ENCODE assay signal across 1 cellular context in the genomic region with DNA sequence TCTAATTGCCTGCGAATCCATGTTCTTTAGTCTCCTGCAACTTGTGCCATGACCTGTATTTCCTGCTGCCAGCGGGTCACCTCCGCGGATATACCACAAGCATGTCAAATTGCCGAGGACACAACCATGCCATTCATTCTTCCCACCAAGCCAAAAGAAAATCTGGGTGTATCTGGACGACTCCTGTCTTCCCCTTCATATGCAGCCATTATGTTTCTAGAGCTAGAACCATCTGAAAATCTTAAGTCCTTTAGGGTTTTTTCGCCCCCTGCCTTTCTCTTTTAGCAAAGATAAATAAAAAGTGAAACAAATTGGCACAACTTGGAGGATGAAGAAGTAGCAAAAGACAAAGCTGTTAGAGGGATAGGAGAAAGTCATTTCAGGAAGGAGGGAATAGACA.
TF ChIP-seq lines count a peak whose summit lies in the region.

No MANE protein-coding gene starts in this region.

TF ChIP-seq in GM23338, 12 proteins besides CTCF, POLR2A, EP300 and RAD21 (continued from another document):
- TF ChIP-seq ZNF462 (CRISPR knock-in tag; IDR thresholded peaks at IDR 0.05) (no peak), CREB1 (CRISPR knock-in tag; IDR thresholded peaks at IDR 0.05; ENCODE audit: low read depth) (no peak), JUNB (IDR thresholded peaks at IDR 0.05; ENCODE audit: unreplicated experiment) (no peak)
